ENCODE assay signal across 2 cellular contexts in genomic region chr1:231029247-231029646, GRCh38.
TF ChIP-seq lines count a peak whose summit lies in the region.

No MANE protein-coding gene starts in this region.

TF ChIP-seq in HEK293, 187 proteins besides CTCF, POLR2A, EP300 and RAD21:
- peak; percentile 13; the same call in 1 of the 2 replicates for TF ChIP-seq ZBTB17 (tag by site-specific recombination; IDR thresholded peaks at IDR 0.05)
- peak; percentile 76 for TF ChIP-seq ZNF121 (tag by site-specific recombination; IDR thresholded peaks at IDR 0.05)

TF ChIP-seq in K562, 482 proteins besides CTCF, POLR2A, EP300 and RAD21:
- peak; percentile 44; the same call in 1 of the 2 replicates for TF ChIP-seq ZNF121 (CRISPR knock-in tag; conservative IDR thresholded peaks at IDR 0.05)
